ENCODE assay signal across 1 cellular context in genomic region chr3:126972866-126973265, GRCh38.
TF ChIP-seq lines count a peak whose summit lies in the region.

No MANE protein-coding gene starts in this region.

TF ChIP-seq in GM12878, 131 proteins besides CTCF, POLR2A, EP300 and RAD21:
- TF ChIP-seq NR2F1 (conservative IDR thresholded peaks at IDR 0.05) (no peak), NR2C1 (IDR thresholded peaks at IDR 0.05) (no peak), ZNF207 (IDR thresholded peaks at IDR 0.05; ENCODE audit: borderline replicate concordance) (no peak), IRF5 (IDR thresholded peaks at IDR 0.05; ENCODE audit: borderline replicate concordance) (no peak), FOXK2 (IDR thresholded peaks at IDR 0.05) (no peak), E2F4 (IDR thresholded peaks at IDR 0.05; ENCODE audit: low read depth, low read length) (no peak), PAX8 (IDR thresholded peaks at IDR 0.05) (no peak), NRF1 (conservative IDR thresholded peaks at IDR 0.05; ENCODE audit: low read depth, low read length) (no peak), ZBTB40 (IDR thresholded peaks at IDR 0.05; ENCODE audit: borderline replicate concordance) (no peak), ZBTB33 (IDR thresholded peaks at IDR 0.05) (no peak), SREBF2 (IDR thresholded peaks at IDR 0.05; ENCODE audit: low read length) (no peak), SMAD5 (IDR thresholded peaks at IDR 0.05; ENCODE audit: low read depth) (no peak), NR2C2 (IDR thresholded peaks at IDR 0.05; ENCODE audit: borderline replicate concordance, control insufficient read depth, insufficient read length, low read depth) (no peak), E2F8 (IDR thresholded peaks at IDR 0.05; ENCODE audit: low read depth, partially characterized antibody) (no peak)
